In genomic region chr12:31326689-31327659, GRCh38 we compare ENCODE assay signal across 8 cellular contexts. TPM values are rescaled to one million over a fixed set of nuclear protein-coding genes. Genes with fewer than 3 reads are reported as not detected.
DNase-seq lines count a peak whose midpoint lies in the region; ATAC-seq and TF ChIP-seq lines count a peak whose summit lies in the region.

No MANE protein-coding gene starts in this region.

- no peak for ATAC-seq in GM18858 (IDR thresholded peaks at IDR 0.05; ENCODE audit: unreplicated experiment)

- TF ChIP-seq POLR2A in esophagus squamous epithelium (IDR thresholded peaks at IDR 0.05) (no peak), prostate gland (IDR thresholded peaks at IDR 0.05) (no peak)

- DNase-seq in GM06990 (ENCODE audit: extremely low read depth, insufficient read length) (no peak), OCI-M1 (lab: John Stamatoyannopoulos, UW) (peak; percentile 59), esophagus squamous epithelium (lab: John Stamatoyannopoulos, UW) (no peak), prostate gland (ENCODE audit: low spot score) (no peak), LoVo (ENCODE audit: low spot score) (no peak), NCI-H345 (lab: John Stamatoyannopoulos, UW) (no peak), NOMO-1 treated with dmso at 0.1 percent for 144 hours (lab: John Stamatoyannopoulos, UW; ENCODE audit: unreplicated experiment) (no peak)

- H3K4me1 ChIP-seq in esophagus squamous epithelium (peaks cover 0 to 27% (median 0%) of the 10 kb centered on the region in 3 donors), prostate gland (replicated peaks) (no peaks in the 10 kb centered on the region)

- H3K36me3 ChIP-seq in GM06990 (ENCODE audit: control insufficient read depth, insufficient read depth, low read length) (no peaks in the 10 kb centered on the region; the same call in 1 of the 2 replicates), esophagus squamous epithelium (no peaks in the 10 kb centered on the region), prostate gland (no peaks in the 10 kb centered on the region)

- intact Hi-C loops in esophagus squamous epithelium (cut with DNase I), result no loop called here
- intact Hi-C loops in prostate gland (cut with DNase I), result no loop called here

- H3K4me3 ChIP-seq in GM06990 (replicated peaks; ENCODE audit: low read depth, low read length), result peak overlapping the region; percentile 58
- H3K4me3 ChIP-seq in esophagus squamous epithelium, result peak overlapping the region; percentile 78 to 89 (median 82)
- peak overlapping the region; percentile 67 to 72 for H3K4me3 ChIP-seq in prostate gland

- TF ChIP-seq CTCF in GM06990 (IDR thresholded peaks at IDR 0.05; ENCODE audit: insufficient read depth, low read length, poor library complexity, severe bottlenecking) (no peak), esophagus squamous epithelium (IDR thresholded peaks at IDR 0.05) (no peak), prostate gland (IDR thresholded peaks at IDR 0.05) (no peak)

- peak overlapping the region; percentile 91 to 98 (median 94) for H3K27ac ChIP-seq in esophagus squamous epithelium
- H3K27ac ChIP-seq in prostate gland, result peak overlapping the region; percentile 92 to 93

- H3K27me3 ChIP-seq in GM06990 (replicated peaks; ENCODE audit: control insufficient read depth, insufficient read depth, low read length), result no peaks in the 10 kb centered on the region
- no peaks in the 10 kb centered on the region for H3K27me3 ChIP-seq in esophagus squamous epithelium
- H3K27me3 ChIP-seq in prostate gland (replicated peaks; ENCODE audit: insufficient read depth), result no peaks in the 10 kb centered on the region

- 51 to 57% methylated on average over 20 of the region's 20 CpGs for WGBS in esophagus squamous epithelium, 2 donors
- 50% methylated on average over 20 of the region's 20 CpGs for WGBS in prostate gland

- H3K9me3 ChIP-seq in esophagus squamous epithelium, result no peaks in the 10 kb centered on the region
- no peaks in the 10 kb centered on the region for H3K9me3 ChIP-seq in prostate gland

RNA-seq across cellular contexts. Expression of gene SINHCAF, which starts 1.0 kb away (rescaled TPM):
- 10 to 100 TPM; 52.2 to 71.9 (median 62.0) TPM for total RNA-seq in esophagus squamous epithelium
- 10 to 100 TPM; 69.1 to 74.1 TPM for total RNA-seq in prostate gland
